ENCODE assay signal across 9 cellular contexts in the genomic region with DNA sequence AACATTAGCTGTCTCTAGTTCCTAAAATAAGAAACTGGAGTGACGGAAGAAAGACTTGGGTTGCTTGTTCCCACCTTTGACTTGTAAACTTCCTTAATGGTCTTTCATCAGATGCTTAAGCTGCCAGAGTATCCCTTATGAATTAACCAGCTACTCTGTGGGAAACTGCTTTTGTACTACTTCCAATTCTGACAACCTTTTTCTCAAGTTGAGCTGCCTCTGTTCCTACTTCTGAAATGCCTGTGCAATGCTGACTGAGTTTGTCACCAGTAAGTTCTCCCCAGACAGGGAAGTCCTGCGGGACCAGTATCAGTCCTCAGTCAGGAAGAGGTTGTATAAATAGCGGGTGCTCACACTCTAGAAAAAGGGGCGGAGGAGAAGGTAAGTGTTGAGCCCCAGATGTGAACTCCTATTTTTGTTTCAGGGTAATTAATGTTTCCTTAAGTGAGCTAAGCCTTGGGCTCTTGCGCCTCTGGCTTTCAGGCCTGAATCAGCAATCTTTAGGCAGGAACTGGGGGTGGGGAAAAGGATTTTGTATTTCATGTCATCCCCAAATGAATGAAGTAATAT.
DNase-seq lines count a peak whose midpoint lies in the region; ATAC-seq and TF ChIP-seq lines count a peak whose summit lies in the region.
"Had no signal": no experiment of that assay in that cellular context is flagged by ENCODE, and none has a peak within 500 bp of the region (broad histone marks: within the 10 kb centered on the region; RNA-seq: fewer than 3 reads in every experiment).

No MANE protein-coding gene starts in this region.

- ATAC-seq in GM21619 (IDR thresholded peaks at IDR 0.05; ENCODE audit: unreplicated experiment) (peak; percentile 50), sciatic nerve (peak; percentile 77)

- DNase-seq in NCI-H2227 (lab: John Stamatoyannopoulos, UW; ENCODE audit: unreplicated experiment) (peak; percentile 24), fibroblast of the aortic adventitia (ENCODE audit: low read depth) (peak; percentile 1), sciatic nerve (ENCODE audit: low spot score) (no peak), cerebellar cortex (ENCODE audit: low spot score) (no peak), NCI-H1092 (lab: John Stamatoyannopoulos, UW) (no peak), NCI-H446 treated with DMSO at 0.1 percent for 48 hours (lab: John Stamatoyannopoulos, UW) (no peak)
- DNase-seq: activated naive CD4-positive, alpha-beta T cell treated with anti-CD3 and anti-CD28 coated beads, Interleukin-2, amount 50 U/mL, for 16 hours; NCI-H526 treated with DMSO at 0.1 percent for 48 hours had no signal

- TF ChIP-seq CTCF in fibroblast of the aortic adventitia (IDR thresholded peaks at IDR 0.05; ENCODE audit: insufficient read depth, low read length): no peak

- intact Hi-C loops in sciatic nerve (cut with DNase I): no loop called here

- H3K4me3 ChIP-seq in fibroblast of the aortic adventitia (ENCODE audit: low read depth, low read length): no peak overlapping the region

Comparison
In these comparisons a context has a peak if more than half of its experiments do, and no peak if none do; other contexts are left out.
1. DNase-seq: peak in NCI-H2227 (single experiment) and fibroblast of the aortic adventitia (single experiment); none in sciatic nerve (single experiment), cerebellar cortex (single experiment), NCI-H1092 (single experiment) and NCI-H446 treated with DMSO at 0.1 percent for 48 hours (single experiment).